Comparison of ENCODE assay signal across 31 cellular contexts in the genomic region with DNA sequence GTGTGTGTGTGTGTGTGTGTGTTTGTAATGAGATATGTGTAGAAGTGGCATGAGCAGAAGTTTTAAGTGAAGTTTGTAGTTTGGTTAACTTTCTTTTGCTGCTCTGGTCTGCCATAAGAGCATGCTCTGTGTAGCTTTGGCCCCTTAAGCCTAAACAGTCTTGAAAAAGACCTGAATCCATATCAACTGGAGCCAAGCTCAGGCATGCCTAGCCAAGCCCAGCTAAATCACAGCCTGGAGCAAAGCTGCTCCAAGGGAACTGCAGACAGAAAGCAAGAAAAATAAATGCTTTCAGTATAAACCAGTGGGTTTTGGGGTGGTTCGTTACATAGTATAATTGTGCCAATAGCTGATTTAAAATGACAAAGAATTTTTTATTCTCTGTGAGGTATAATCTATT.
"Had no signal": no experiment of that assay in that cellular context is flagged by ENCODE, and none has a peak within 500 bp of the region (broad histone marks: within the 10 kb centered on the region; RNA-seq: fewer than 3 reads in every experiment).

No MANE protein-coding gene starts in this region.

- H3K79me2 ChIP-seq: hepatocyte, parathyroid adenoma had no signal

- H3K4me3 Mint-ChIP-seq: activated B cell treated with CpG ODN at 0.5 μM for 24 hours; activated CD8-positive, alpha-beta T cell treated with anti-CD3 and anti-CD28 coated beads for 36 hours; activated naive CD4-positive, alpha-beta T cell treated with anti-CD3 and anti-CD28 coated beads, Interleukin-2, amount 50 U/mL, for 24 hours; activated naive CD8-positive, alpha-beta T cell treated with anti-CD3 and anti-CD28 coated beads, Interleukin-2, amount 50 U/mL, for 24 hours; activated T-cell treated with anti-CD3 and anti-CD28 coated beads, Interleukin-2, amount 50 U/mL, for 4 hours; memory B cell; naive thymus-derived CD4-positive, alpha-beta T cell; stimulated activated memory B cell treated with anti-CD40 and anti-IgM and Interleukin-4, amounts not matched to agents 10 μg/mL and 1 μg/mL and 100 μg/mL, for 72 hours; stimulated activated naive CD8-positive, alpha-beta T cell treated with anti-CD3 and anti-CD28 coated beads, Interleukin-15, amount 100 ng/mL, for 72 hours; type B pancreatic cell had no signal

- H3K27me3 Mint-ChIP-seq: activated B cell treated with CpG ODN at 0.5 μM for 24 hours; activated CD8-positive, alpha-beta T cell treated with anti-CD3 and anti-CD28 coated beads for 36 hours; activated naive CD4-positive, alpha-beta T cell treated with anti-CD3 and anti-CD28 coated beads, Interleukin-2, amount 50 U/mL, for 24 hours; activated naive CD8-positive, alpha-beta T cell treated with anti-CD3 and anti-CD28 coated beads, Interleukin-2, amount 50 U/mL, for 24 hours; memory B cell; naive thymus-derived CD4-positive, alpha-beta T cell; stimulated activated memory B cell treated with anti-CD40 and anti-IgM and Interleukin-4, amounts not matched to agents 10 μg/mL and 1 μg/mL and 100 μg/mL, for 72 hours; stimulated activated naive CD8-positive, alpha-beta T cell treated with anti-CD3 and anti-CD28 coated beads, Interleukin-15, amount 100 ng/mL, for 72 hours; type B pancreatic cell had no signal

- H3K9me3 Mint-ChIP-seq: activated naive CD4-positive, alpha-beta T cell treated with anti-CD3 and anti-CD28 coated beads, Interleukin-2, amount 50 U/mL, for 24 hours; type B pancreatic cell had no signal

- H3K9me3 ChIP-seq: breast epithelium, gastroesophageal sphincter, psoas muscle, uterus had no signal

- H3K4me1 ChIP-seq: breast epithelium, gastroesophageal sphincter, parathyroid adenoma, psoas muscle, uterus had no signal

- DNase-seq: activated B cell treated with CpG ODN at 0.5 μM for 24 hours; activated CD4-positive, alpha-beta T cell treated with anti-CD3 and anti-CD28 coated beads, Interleukin-2, amount 50 U/mL, for 1 hour; activated CD8-positive, alpha-beta T cell treated with anti-CD3 and anti-CD28 coated beads for 36 hours; activated naive CD8-positive, alpha-beta T cell treated with anti-CD3 and anti-CD28 coated beads, Interleukin-2, amount 50 U/mL, for 24 hours; activated T-cell treated with anti-CD3 and anti-CD28 coated beads, Interleukin-2, amount 50 U/mL, for 4 hours; amygdala; dermis blood vessel endothelial cell; effector CD4-positive, alpha-beta T cell; erythroblast; kidney; left colon; midbrain; naive thymus-derived CD4-positive, alpha-beta T cell; occipital lobe; psoas muscle; stimulated activated CD4-positive, alpha-beta T cell treated with anti-CD3 and anti-CD28 coated beads, Interleukin-1b, Interleukin-23, amount 100 ng/mL, for 48 hours; stimulated activated CD4-positive, alpha-beta T cell treated with anti-CD3 and anti-CD28 coated beads, Interleukin-4, amount 100 ng/mL, for 4 hours; stimulated activated CD8-positive, alpha-beta memory T cell treated with anti-CD3 and anti-CD28 coated beads, Interleukin-4, amount 100 ng/mL, for 48 hours; stimulated activated naive CD8-positive, alpha-beta T cell treated with anti-CD3 and anti-CD28 coated beads, Interleukin-15, amount 100 ng/mL, for 72 hours; substantia nigra; uterus had no signal

- H3K4me3 ChIP-seq: breast epithelium, gastroesophageal sphincter, hepatocyte, psoas muscle, smooth muscle cell, uterus had no signal

- ATAC-seq: activated CD8-positive, alpha-beta T cell treated with anti-CD3 and anti-CD28 coated beads for 36 hours; activated naive CD8-positive, alpha-beta T cell treated with anti-CD3 and anti-CD28 coated beads, Interleukin-2, amount 50 U/mL, for 24 hours; activated T-cell treated with anti-CD3 and anti-CD28 coated beads, Interleukin-2, amount 50 U/mL, for 4 hours; gastroesophageal sphincter; left colon; naive thymus-derived CD4-positive, alpha-beta T cell; psoas muscle; stimulated activated memory B cell treated with anti-CD40 and anti-IgM and Interleukin-4, amounts not matched to agents 10 μg/mL and 1 μg/mL and 100 μg/mL, for 72 hours; stimulated activated naive CD8-positive, alpha-beta T cell treated with anti-CD3 and anti-CD28 coated beads, Interleukin-15, amount 100 ng/mL, for 72 hours had no signal

- H2AFZ ChIP-seq: hepatocyte, parathyroid adenoma had no signal

- H3K27me3 ChIP-seq: breast epithelium, gastroesophageal sphincter, hepatocyte, uterus had no signal

- H3K27ac ChIP-seq: breast epithelium, gastroesophageal sphincter, hepatocyte, parathyroid adenoma, psoas muscle, uterus had no signal

- H3K27ac Mint-ChIP-seq: activated B cell treated with CpG ODN at 0.5 μM for 24 hours; activated CD8-positive, alpha-beta T cell treated with anti-CD3 and anti-CD28 coated beads for 36 hours; activated naive CD4-positive, alpha-beta T cell treated with anti-CD3 and anti-CD28 coated beads, Interleukin-2, amount 50 U/mL, for 24 hours; activated naive CD8-positive, alpha-beta T cell treated with anti-CD3 and anti-CD28 coated beads, Interleukin-2, amount 50 U/mL, for 24 hours; activated T-helper 2 cell treated with anti-CD3 and anti-CD28 coated beads, Interferon-gamma antibody, Interleukin-2, Interleukin-4, amounts not matched to agents 10 μg/mL and 5 μg/mL and 100 μg/mL, durations not matched to agents 14 hours and 24 hours and 36 hours; memory B cell; naive thymus-derived CD4-positive, alpha-beta T cell; stimulated activated memory B cell treated with anti-CD40 and anti-IgM and Interleukin-4, amounts not matched to agents 10 μg/mL and 1 μg/mL and 100 μg/mL, for 72 hours; stimulated activated naive CD8-positive, alpha-beta T cell treated with anti-CD3 and anti-CD28 coated beads, Interleukin-15, amount 100 ng/mL, for 72 hours; type B pancreatic cell had no signal

- H3K4me1 Mint-ChIP-seq: activated B cell treated with CpG ODN at 0.5 μM for 24 hours; activated naive CD4-positive, alpha-beta T cell treated with anti-CD3 and anti-CD28 coated beads, Interleukin-2, amount 50 U/mL, for 24 hours; activated naive CD8-positive, alpha-beta T cell treated with anti-CD3 and anti-CD28 coated beads, Interleukin-2, amount 50 U/mL, for 24 hours; memory B cell; naive thymus-derived CD4-positive, alpha-beta T cell; stimulated activated memory B cell treated with anti-CD40 and anti-IgM and Interleukin-4, amounts not matched to agents 10 μg/mL and 1 μg/mL and 100 μg/mL, for 72 hours; stimulated activated naive CD8-positive, alpha-beta T cell treated with anti-CD3 and anti-CD28 coated beads, Interleukin-15, amount 100 ng/mL, for 72 hours had no signal

- H3K36me3 ChIP-seq: breast epithelium, gastroesophageal sphincter, uterus had no signal

- H3K9ac ChIP-seq: parathyroid adenoma had no signal

- H3K36me3 Mint-ChIP-seq: activated naive CD4-positive, alpha-beta T cell treated with anti-CD3 and anti-CD28 coated beads, Interleukin-2, amount 50 U/mL, for 24 hours; memory B cell; naive thymus-derived CD4-positive, alpha-beta T cell; stimulated activated memory B cell treated with anti-CD40 and anti-IgM and Interleukin-4, amounts not matched to agents 10 μg/mL and 1 μg/mL and 100 μg/mL, for 72 hours; type B pancreatic cell had no signal

- H3K4me2 ChIP-seq: hepatocyte, smooth muscle cell had no signal
